In the genomic region with DNA sequence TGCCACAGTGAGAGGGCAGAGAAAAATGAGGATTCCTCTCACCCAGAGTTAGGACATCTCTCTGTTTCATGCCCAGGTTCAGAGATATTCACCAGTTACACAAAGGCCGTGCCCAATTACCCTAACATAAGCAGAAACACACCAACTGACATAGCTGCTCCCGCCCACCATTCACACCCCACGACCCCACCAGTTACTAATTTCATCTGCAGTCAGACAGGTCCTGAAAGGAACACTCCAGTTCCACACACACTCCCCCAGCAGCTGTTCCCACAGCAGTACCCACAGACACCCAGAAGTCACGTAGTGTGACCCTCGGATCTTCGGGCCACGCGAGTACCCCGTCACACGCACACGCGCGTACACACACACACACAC, we compare ENCODE assay signal across 14 cellular contexts. TPM values are rescaled to one million over a fixed set of nuclear protein-coding genes. Genes with fewer than 3 reads are reported as not detected.
DNase-seq lines count a peak whose midpoint lies in the region; ATAC-seq and TF ChIP-seq lines count a peak whose summit lies in the region.
"Had no signal": no experiment of that assay in that cellular context is flagged by ENCODE, and none has a peak within 500 bp of the region (broad histone marks: within the 10 kb centered on the region; RNA-seq: fewer than 3 reads in every experiment).

No MANE protein-coding gene starts in this region.

- H3K36me3 ChIP-seq in CD8-positive, alpha-beta memory T cell (ENCODE audit: insufficient read depth, low read length), result no peaks in the 10 kb centered on the region
- H3K36me3 ChIP-seq in HUES48 (ENCODE audit: control insufficient read depth, insufficient read depth, low read length), result no peaks in the 10 kb centered on the region

- H3K4me3 ChIP-seq in CD8-positive, alpha-beta memory T cell (ENCODE audit: low read length), result no peak overlapping the region
- H3K4me3 ChIP-seq in HUES48 (ENCODE audit: low read depth, low read length), result peak overlapping the region; percentile 60; the same call in 1 of the 2 replicates

- H3K27ac Mint-ChIP-seq in CD8-positive, alpha-beta memory T cell, result peak overlapping the region in 2 of 8 donors; percentile 8 to 13
- no peak overlapping the region for H3K27ac Mint-ChIP-seq in effector memory CD8-positive, alpha-beta T cell
- H3K27ac Mint-ChIP-seq in nephron, result no peak overlapping the region

- DNase-seq in CD8-positive, alpha-beta memory T cell, result no peak
- DNase-seq in effector memory CD8-positive, alpha-beta T cell, result no peak
- DNase-seq in NCI-H510A (lab: John Stamatoyannopoulos, UW), result no peak
- DNase-seq in NCI-H2029 (lab: John Stamatoyannopoulos, UW), result no peak
- DNase-seq: activated CD4-positive, CD25-positive, alpha-beta regulatory T cell treated with anti-CD3 and anti-CD28 coated beads, Interleukin-2, amount 50 U/mL, for 72 hours; aorta; Kasumi-1; stimulated activated naive CD4-positive, alpha-beta T cell had no signal

- POLR2A ChIA-PET in CD8-positive, alpha-beta memory T cell (lab: Charles Lee), result no interaction called here

- CTCF ChIA-PET in CD8-positive, alpha-beta memory T cell (lab: Charles Lee), result interaction anchor here (1.2 kb wide), 1 partner anchor 29 kb away, joined by 3 read pairs; no protein-coding TSS in a partner anchor

- no peak overlapping the region for H3K9ac ChIP-seq in HUES48 (ENCODE audit: low read depth, low read length)

- no peak for ATAC-seq in effector memory CD8-positive, alpha-beta T cell (replicated peaks)
- no peak for ATAC-seq in HG02884 (IDR thresholded peaks at IDR 0.05; ENCODE audit: unreplicated experiment)
- no peak for ATAC-seq in HG02970 (IDR thresholded peaks at IDR 0.05; ENCODE audit: low FRiP score, unreplicated experiment)

- H3K9me3 Mint-ChIP-seq in CD8-positive, alpha-beta memory T cell, result no peaks in the 10 kb centered on the region
- H3K9me3 Mint-ChIP-seq in effector memory CD8-positive, alpha-beta T cell, result no peaks in the 10 kb centered on the region
- H3K9me3 Mint-ChIP-seq in nephron, result no peaks in the 10 kb centered on the region

- no peaks in the 10 kb centered on the region for H3K9me3 ChIP-seq in CD8-positive, alpha-beta memory T cell (ENCODE audit: low read length)
- H3K9me3 ChIP-seq in HUES48 (ENCODE audit: control insufficient read depth, insufficient read depth, low read length), result no peaks in the 10 kb centered on the region

- H3K4me3 Mint-ChIP-seq in CD8-positive, alpha-beta memory T cell, result peak overlapping the region; percentile 2 to 75 (median 70)
- peak overlapping the region; percentile 46 to 67 for H3K4me3 Mint-ChIP-seq in effector memory CD8-positive, alpha-beta T cell
- H3K4me3 Mint-ChIP-seq in nephron, result peak overlapping the region; percentile 80 to 84 (median 82)

- TF ChIP-seq CTCF in nephron (IDR thresholded peaks at IDR 0.05; ENCODE audit: unreplicated experiment in 3 of 3), result no peak

- peaks cover 0 to 5% (median 2%) of the 10 kb centered on the region in 3 donors for H3K36me3 Mint-ChIP-seq in CD8-positive, alpha-beta memory T cell
- no peaks in the 10 kb centered on the region for H3K36me3 Mint-ChIP-seq in effector memory CD8-positive, alpha-beta T cell (ENCODE audit: insufficient read depth)
- H3K36me3 Mint-ChIP-seq in nephron (ENCODE audit: low read depth), result no peaks in the 10 kb centered on the region

- peaks cover 6% of the 10 kb centered on the region for H3K27me3 ChIP-seq in CD8-positive, alpha-beta memory T cell (ENCODE audit: insufficient read depth, low read length, poor library complexity, severe bottlenecking)
- peaks cover 48% of the 10 kb centered on the region for H3K27me3 ChIP-seq in HUES48 (ENCODE audit: control insufficient read depth, insufficient read depth, low read length)

- H3K27me3 Mint-ChIP-seq in CD8-positive, alpha-beta memory T cell, result peaks cover 19 to 24% of the 10 kb centered on the region in 2 donors
- peaks cover 20 to 33% of the 10 kb centered on the region in 2 donors for H3K27me3 Mint-ChIP-seq in effector memory CD8-positive, alpha-beta T cell
- peaks cover 34% of the 10 kb centered on the region for H3K27me3 Mint-ChIP-seq in nephron (ENCODE audit: low read depth)

- H3K27ac ChIP-seq in CD8-positive, alpha-beta memory T cell (ENCODE audit: low read depth, low read length), result peak overlapping the region; percentile 4
- H3K27ac ChIP-seq in HUES48 (ENCODE audit: low read depth, low read length), result no peak overlapping the region

- peaks cover 10 to 14% (median 12%) of the 10 kb centered on the region in 3 donors for H3K4me1 Mint-ChIP-seq in CD8-positive, alpha-beta memory T cell
- H3K4me1 Mint-ChIP-seq in effector memory CD8-positive, alpha-beta T cell (ENCODE audit: low read depth in 2 of 2), result peaks cover 8 to 10% of the 10 kb centered on the region in 2 donors
- peaks cover 11% of the 10 kb centered on the region for H3K4me1 Mint-ChIP-seq in nephron

- no peaks in the 10 kb centered on the region for H3K4me1 ChIP-seq in CD8-positive, alpha-beta memory T cell (ENCODE audit: insufficient read depth, low read length)
- peaks cover 24% of the 10 kb centered on the region for H3K4me1 ChIP-seq in HUES48 (ENCODE audit: control insufficient read depth, insufficient read depth, low read length)

RNA-seq across cellular contexts. Expression of gene TMEM74B, which starts 0.5 kb away (rescaled TPM):
- total RNA-seq in CD8-positive, alpha-beta memory T cell, result under 1 TPM in 1 of 2 experiments, not detected in 1; 0.18 TPM
- polyA plus RNA-seq in CD8-positive, alpha-beta memory T cell, result not detected
- total RNA-seq: fibroblast of lung, RPMI7951 had no signal
- polyA plus RNA-seq: fibroblast of lung had no signal

RNA-seq across cellular contexts. Expression of gene C20orf202, which starts 19.0 kb away (rescaled TPM):
- total RNA-seq in CD8-positive, alpha-beta memory T cell, result not detected
- polyA plus RNA-seq in CD8-positive, alpha-beta memory T cell, result not detected
- total RNA-seq: RPMI7951 had no signal
- polyA plus RNA-seq: fibroblast of lung had no signal

RNA-seq across cellular contexts. Expression of gene RAD21L1, which starts 41.6 kb away (rescaled TPM):
- total RNA-seq in CD8-positive, alpha-beta memory T cell, result not detected
- not detected for polyA plus RNA-seq in CD8-positive, alpha-beta memory T cell
- total RNA-seq: aorta had no signal
- polyA plus RNA-seq: aorta had no signal
